ENCODE assay signal across 13 cellular contexts in the genomic region with DNA sequence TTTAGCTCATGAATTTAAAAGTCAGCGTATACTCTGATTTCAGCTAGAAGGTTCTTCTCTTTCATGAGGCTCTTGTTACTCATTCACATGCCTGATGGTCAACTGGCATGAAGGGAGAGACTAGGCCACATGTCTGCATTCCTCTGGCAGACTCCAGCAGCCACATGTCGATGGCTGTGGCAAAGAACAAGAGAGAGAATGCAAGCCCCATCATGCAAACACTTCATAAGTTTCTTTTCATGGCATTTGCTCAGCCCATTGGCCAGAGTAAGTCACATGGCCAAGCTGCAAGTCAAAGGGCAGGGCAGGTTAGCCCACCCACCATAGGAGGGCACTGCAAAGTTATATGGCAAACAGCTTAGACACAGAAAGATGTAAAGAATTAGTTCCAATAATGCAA. TPM values are rescaled to one million over a fixed set of nuclear protein-coding genes. Genes with fewer than 3 reads are reported as not detected.
DNase-seq lines count a peak whose midpoint lies in the region; ATAC-seq and TF ChIP-seq lines count a peak whose summit lies in the region.
"Had no signal": no experiment of that assay in that cellular context is flagged by ENCODE, and none has a peak within 500 bp of the region (broad histone marks: within the 10 kb centered on the region; RNA-seq: fewer than 3 reads in every experiment).

No MANE protein-coding gene starts in this region.

- ATAC-seq in GM19324 (IDR thresholded peaks at IDR 0.05; ENCODE audit: low FRiP score, unreplicated experiment), result no peak
- ATAC-seq in activated CD8-positive, alpha-beta memory T cell treated with anti-CD3 and anti-CD28 coated beads, Interleukin-2, amount 10 ng/mL, durations not matched to agents 7 days and 5 days, result no peak
- ATAC-seq: natural killer cell treated with Interleukin-12 subunit alpha and Interleukin-12 subunit beta and Interleukin-15 and Interleukin-18, amount 100 ng/mL, for 72 hours had no signal

- peaks cover 16% of the 10 kb centered on the region for H3K36me3 Mint-ChIP-seq in activated CD8-positive, alpha-beta memory T cell treated with anti-CD3 and anti-CD28 coated beads, Interleukin-2, amount 10 ng/mL, durations not matched to agents 7 days and 5 days
- H3K36me3 Mint-ChIP-seq: natural killer cell treated with Interleukin-12 subunit alpha and Interleukin-12 subunit beta and Interleukin-15 and Interleukin-18, amount 100 ng/mL, for 72 hours had no signal

- H3K9me3 Mint-ChIP-seq in activated CD8-positive, alpha-beta memory T cell treated with anti-CD3 and anti-CD28 coated beads, Interleukin-2, amount 10 ng/mL, durations not matched to agents 7 days and 5 days (ENCODE audit: low read depth), result peaks cover 4% of the 10 kb centered on the region
- H3K9me3 Mint-ChIP-seq: natural killer cell treated with Interleukin-12 subunit alpha and Interleukin-12 subunit beta and Interleukin-15 and Interleukin-18, amount 100 ng/mL, for 72 hours had no signal

- H3K4me3 ChIP-seq in astrocyte of the cerebellum (ENCODE audit: low read depth, low read length) (no peak overlapping the region), mesenchymal stem cell (ENCODE audit: insufficient read depth in 1 of 2, low read depth in 1 of 2, low read length in 2 of 2) (no peak overlapping the region)

- no peak overlapping the region for H3K9ac ChIP-seq in mesenchymal stem cell (ENCODE audit: low read length)

- H3K79me1 ChIP-seq in mesenchymal stem cell (replicated peaks; ENCODE audit: low read length, poor library complexity, severe bottlenecking), result no peaks in the 10 kb centered on the region

- H4K8ac ChIP-seq in mesenchymal stem cell (ENCODE audit: low read length), result no peak overlapping the region

- TF ChIP-seq CTCF in astrocyte of the cerebellum (IDR thresholded peaks at IDR 0.05; ENCODE audit: low read depth, low read length, missing control alignments), result no peak

- in situ Hi-C loops in Caki2 (cut with HindIII; ENCODE audit: low pct_unique_long_range_greater_than_20kb, low sequenced_read_pairs), result no loop called here
- in situ Hi-C loops in astrocyte of the cerebellum (cut with HindIII; ENCODE audit: low sequenced_read_pairs), result no loop called here

- H3K4me3 Mint-ChIP-seq in activated CD8-positive, alpha-beta memory T cell treated with anti-CD3 and anti-CD28 coated beads, Interleukin-2, amount 10 ng/mL, durations not matched to agents 7 days and 5 days, result no peak overlapping the region
- H3K4me3 Mint-ChIP-seq: natural killer cell treated with Interleukin-12 subunit alpha and Interleukin-12 subunit beta and Interleukin-15 and Interleukin-18, amount 100 ng/mL, for 72 hours had no signal

- H3K27ac Mint-ChIP-seq in activated CD8-positive, alpha-beta memory T cell treated with anti-CD3 and anti-CD28 coated beads, Interleukin-2, amount 10 ng/mL, durations not matched to agents 7 days and 5 days, result no peak overlapping the region
- H3K27ac Mint-ChIP-seq: natural killer cell treated with Interleukin-12 subunit alpha and Interleukin-12 subunit beta and Interleukin-15 and Interleukin-18, amount 100 ng/mL, for 72 hours had no signal

- no peaks in the 10 kb centered on the region for H3K9me3 ChIP-seq in mesenchymal stem cell (ENCODE audit: control insufficient read depth, low read length)

- peak overlapping the region; percentile 61 for H3K27ac ChIP-seq in mesenchymal stem cell (ENCODE audit: low read length, poor library complexity, severe bottlenecking)
- H3K27ac ChIP-seq: brain microvascular endothelial cell had no signal

- H3K4me1 Mint-ChIP-seq in activated CD8-positive, alpha-beta memory T cell treated with anti-CD3 and anti-CD28 coated beads, Interleukin-2, amount 10 ng/mL, durations not matched to agents 7 days and 5 days, result no peaks in the 10 kb centered on the region

- H4K91ac ChIP-seq in mesenchymal stem cell (ENCODE audit: low read length), result no peak overlapping the region

- no peak overlapping the region for H2BK120ac ChIP-seq in mesenchymal stem cell (ENCODE audit: low read depth, low read length)

- H2BK12ac ChIP-seq in mesenchymal stem cell (ENCODE audit: low read length in 2 of 2), result no peak overlapping the region

- WGBS in mesenchymal stem cell, result over 99% methylated on average over 2 of the region's 2 CpGs

- no peak overlapping the region for H2AFZ ChIP-seq in mesenchymal stem cell (ENCODE audit: low read depth, low read length)

- H3K36me3 ChIP-seq in mesenchymal stem cell (ENCODE audit: control insufficient read depth in 1 of 2, insufficient read depth in 2 of 2, low read depth in 1 of 2, low read length in 2 of 2), result peaks cover 13 to 18% of the 10 kb centered on the region in 2 experiments
- H3K36me3 ChIP-seq: brain microvascular endothelial cell had no signal

- no peak overlapping the region for H3K23ac ChIP-seq in mesenchymal stem cell (ENCODE audit: low read length in 2 of 2)

- H2AK5ac ChIP-seq in mesenchymal stem cell (ENCODE audit: low read length, severe bottlenecking), result no peak overlapping the region

- peaks cover 5% of the 10 kb centered on the region for H3K4me1 ChIP-seq in mesenchymal stem cell (ENCODE audit: control insufficient read depth, insufficient read depth, low read depth, low read length)

- H2BK15ac ChIP-seq in mesenchymal stem cell (ENCODE audit: low read depth, poor library complexity, severe bottlenecking), result no peak overlapping the region

- H2BK5ac ChIP-seq in mesenchymal stem cell (ENCODE audit: low read depth, low read length, poor library complexity, severe bottlenecking), result no peak overlapping the region

- no peak overlapping the region for H3K18ac ChIP-seq in mesenchymal stem cell (ENCODE audit: low read depth in 1 of 2, low read length in 2 of 2)

- no peak overlapping the region for H3K4ac ChIP-seq in mesenchymal stem cell (ENCODE audit: low read depth in 1 of 2, low read length in 2 of 2)

- no peaks in the 10 kb centered on the region for H3K27me3 Mint-ChIP-seq in activated CD8-positive, alpha-beta memory T cell treated with anti-CD3 and anti-CD28 coated beads, Interleukin-2, amount 10 ng/mL, durations not matched to agents 7 days and 5 days
- H3K27me3 Mint-ChIP-seq: natural killer cell treated with Interleukin-12 subunit alpha and Interleukin-12 subunit beta and Interleukin-15 and Interleukin-18, amount 100 ng/mL, for 72 hours had no signal

- CTCF ChIA-PET in activated CD8-positive, alpha-beta memory T cell treated with anti-CD3 and anti-CD28 coated beads, Interleukin-2, amount 10 ng/mL, durations not matched to agents 7 days and 5 days (lab: Charles Lee), result no interaction called here

- no peak overlapping the region for H3K4me2 ChIP-seq in mesenchymal stem cell (ENCODE audit: low read length, poor library complexity, severe bottlenecking)

- no peak overlapping the region for H3K14ac ChIP-seq in mesenchymal stem cell (ENCODE audit: low read length in 2 of 2)

- H3K27me3 ChIP-seq in mesenchymal stem cell (ENCODE audit: control insufficient read depth in 1 of 2, insufficient read depth in 1 of 2, low read length in 2 of 2), result no peaks in the 10 kb centered on the region
- H3K27me3 ChIP-seq: brain microvascular endothelial cell had no signal

- peak; percentile 36 for DNase-seq in Caki2 (ENCODE audit: low read depth)
- DNase-seq in LHCN-M2 (ENCODE audit: low read depth), result peak; percentile 59
- DNase-seq in astrocyte of the cerebellum (ENCODE audit: low read depth), result peak; percentile 50
- DNase-seq in mesenchymal stem cell, result no peak
- no peak for DNase-seq in NCI-H2029 (lab: John Stamatoyannopoulos, UW)
- no peak for DNase-seq in activated CD8-positive, alpha-beta memory T cell treated with anti-CD3 and anti-CD28 coated beads, Interleukin-2, amount 10 ng/mL, durations not matched to agents 7 days and 5 days
- DNase-seq in DMS79 (lab: John Stamatoyannopoulos, UW), result no peak
- DNase-seq: activated CD4-positive, alpha-beta T cell treated with anti-CD3 and anti-CD28 coated beads for 4 hours; brain microvascular endothelial cell; Kasumi-1 had no signal

RNA-seq across cellular contexts. Expression of gene KCNV2, which starts 5.4 kb away (rescaled TPM):
- total RNA-seq in Caki2 (2014; rRNA removed; shearing (Covaris generic); ENCODE audit: low replicate concordance), result not detected in 2 replicates
- not detected in 2 replicates for total RNA-seq in LHCN-M2 (2014; rRNA removed)
- 0.05 TPM for polyA plus RNA-seq in LHCN-M2 (2012)
- polyA plus RNA-seq in mesenchymal stem cell (2013, experiment 1 of 2), result not detected
- polyA plus RNA-seq in mesenchymal stem cell (2013, experiment 2 of 2), result not detected
- total RNA-seq in activated CD8-positive, alpha-beta memory T cell treated with anti-CD3 and anti-CD28 coated beads, Interleukin-2, amount 10 ng/mL, durations not matched to agents 7 days and 5 days, result not detected
- total RNA-seq: natural killer cell treated with Interleukin-12 subunit alpha and Interleukin-12 subunit beta and Interleukin-15 and Interleukin-18, amount 100 ng/mL, for 72 hours; urinary bladder had no signal
- polyA plus RNA-seq: urinary bladder had no signal

Comparison
In these comparisons a context has a peak if more than half of its experiments do, and no peak if none do; other contexts are left out.
1. DNase-seq: peak in Caki2 (single experiment), LHCN-M2 (single experiment) and astrocyte of the cerebellum (single experiment); none in mesenchymal stem cell (single experiment), NCI-H2029 (single experiment), activated CD8-positive, alpha-beta memory T cell treated with anti-CD3 and anti-CD28 coated beads, Interleukin-2, amount 10 ng/mL, durations not matched to agents 7 days and 5 days (single experiment) and DMS79 (single experiment).